8 cellular contexts compared by ENCODE assay signal in the genomic region with DNA sequence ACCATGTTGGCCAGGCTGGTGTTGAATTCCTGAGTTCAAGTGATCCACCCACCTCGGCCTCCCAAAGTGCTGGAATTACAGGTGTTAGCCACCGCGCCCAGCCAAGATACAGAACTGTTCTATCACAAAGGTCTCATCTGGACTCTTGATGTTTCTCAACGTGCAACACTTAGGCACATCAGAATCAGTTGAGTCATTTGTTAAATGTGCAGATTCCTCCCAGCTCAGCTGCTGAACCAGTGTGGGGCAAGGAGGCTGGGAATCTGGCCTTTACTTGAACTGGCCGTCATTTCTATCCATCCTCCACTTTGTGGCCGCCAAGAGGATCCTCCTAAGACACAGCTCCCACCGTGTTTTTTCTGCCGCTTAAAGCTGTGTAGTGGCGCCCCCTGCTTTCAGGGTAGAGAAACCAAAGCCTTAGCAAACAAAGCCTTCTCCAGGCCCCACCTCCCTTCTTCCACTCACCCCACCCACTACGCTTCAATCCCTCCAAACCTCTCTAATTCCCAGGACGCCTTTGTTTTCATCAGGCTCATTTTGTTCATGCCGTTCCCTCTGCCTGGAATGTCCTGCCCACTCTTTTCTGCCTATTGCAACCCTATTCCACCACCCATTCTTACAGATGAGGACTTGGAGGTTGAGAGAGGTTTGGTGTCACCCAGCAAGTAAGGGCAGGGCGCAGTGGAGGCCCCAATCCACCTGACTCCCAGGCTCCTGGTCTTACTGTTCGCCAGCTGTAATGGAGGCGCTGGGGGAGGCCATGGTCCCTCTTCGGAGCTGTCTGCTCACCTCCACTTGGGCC. TPM values are rescaled to one million over a fixed set of nuclear protein-coding genes. Genes with fewer than 3 reads are reported as not detected.
A peak's percentile ranks its signal among the peaks of the same experiment; 100 is the strongest.
DNase-seq lines count a peak whose midpoint lies in the region; ATAC-seq and TF ChIP-seq lines count a peak whose summit lies in the region.

No MANE protein-coding gene starts in this region.

- DNase-seq in COLO668 (lab: John Stamatoyannopoulos, UW; ENCODE audit: unreplicated experiment): peak; percentile 29
- DNase-seq in activated CD4-positive, alpha-beta T cell treated with anti-CD3 and anti-CD28 coated beads, Interleukin-2, amount 10 ng/mL, durations not matched to agents 7 days and 5 days: peak; percentile 29
- DNase-seq in hepatic stellate cell (ENCODE audit: low spot score): peak; percentile 50
- no peak for DNase-seq in suprapubic skin (ENCODE audit: low spot score in 2 of 2)
- no peak for DNase-seq in NCI-H187 (lab: John Stamatoyannopoulos, UW)

- H3K9ac ChIP-seq in HUES48 (ENCODE audit: low read depth, low read length): no peak overlapping the region

- no peaks in the 10 kb centered on the region for H3K4me1 Mint-ChIP-seq in activated CD4-positive, alpha-beta T cell treated with anti-CD3 and anti-CD28 coated beads, Interleukin-2, amount 10 ng/mL, durations not matched to agents 7 days and 5 days

- 86% methylated on average over 16 of the region's 16 CpGs for WGBS in suprapubic skin

- no peak for TF ChIP-seq POLR2A in suprapubic skin (IDR thresholded peaks at IDR 0.05)

- no peak overlapping the region for H3K4me3 Mint-ChIP-seq in activated CD4-positive, alpha-beta T cell treated with anti-CD3 and anti-CD28 coated beads, Interleukin-2, amount 10 ng/mL, durations not matched to agents 7 days and 5 days

- no peak overlapping the region for H3K27ac Mint-ChIP-seq in activated CD4-positive, alpha-beta T cell treated with anti-CD3 and anti-CD28 coated beads, Interleukin-2, amount 10 ng/mL, durations not matched to agents 7 days and 5 days

- no peaks in the 10 kb centered on the region for H3K36me3 ChIP-seq in HUES48 (ENCODE audit: control insufficient read depth, insufficient read depth, low read length)
- no peaks in the 10 kb centered on the region for H3K36me3 ChIP-seq in suprapubic skin

- H3K27me3 ChIP-seq in HUES48 (ENCODE audit: control insufficient read depth, insufficient read depth, low read length) (peaks cover 15% of the 10 kb centered on the region), suprapubic skin (peaks cover 32% of the 10 kb centered on the region)

- peaks cover 22% of the 10 kb centered on the region for H3K27me3 Mint-ChIP-seq in activated CD4-positive, alpha-beta T cell treated with anti-CD3 and anti-CD28 coated beads, Interleukin-2, amount 10 ng/mL, durations not matched to agents 7 days and 5 days

- POLR2A ChIA-PET in activated CD4-positive, alpha-beta T cell treated with anti-CD3 and anti-CD28 coated beads, Interleukin-2, amount 10 ng/mL, durations not matched to agents 7 days and 5 days (lab: Charles Lee): interaction anchor here (0.7 kb wide), 1 partner anchor 85 kb away, joined by 3 read pairs; no protein-coding TSS in a partner anchor

- no peaks in the 10 kb centered on the region for H3K9me3 Mint-ChIP-seq in activated CD4-positive, alpha-beta T cell treated with anti-CD3 and anti-CD28 coated beads, Interleukin-2, amount 10 ng/mL, durations not matched to agents 7 days and 5 days

- no peak for TF ChIP-seq CTCF in suprapubic skin (IDR thresholded peaks at IDR 0.05)

- no peaks in the 10 kb centered on the region for H3K9me3 ChIP-seq in HUES48 (ENCODE audit: control insufficient read depth, insufficient read depth, low read length)
- no peaks in the 10 kb centered on the region for H3K9me3 ChIP-seq in suprapubic skin

- H3K36me3 Mint-ChIP-seq in activated CD4-positive, alpha-beta T cell treated with anti-CD3 and anti-CD28 coated beads, Interleukin-2, amount 10 ng/mL, durations not matched to agents 7 days and 5 days (ENCODE audit: low read depth): no peaks in the 10 kb centered on the region

- CTCF ChIA-PET in activated CD4-positive, alpha-beta T cell treated with anti-CD3 and anti-CD28 coated beads, Interleukin-2, amount 10 ng/mL, durations not matched to agents 7 days and 5 days (lab: Charles Lee): interaction anchor here (0.9 to 1.0 kb wide), 2 partner anchors 42 to 110 kb away, joined by 3 to 4 read pairs; partner anchors contain the start of genes CHPF and TMEM198

- H3K4me1 ChIP-seq in HUES48 (ENCODE audit: control insufficient read depth, insufficient read depth, low read length): peaks cover 6% of the 10 kb centered on the region; the same call in 1 of the 2 replicates
- H3K4me1 ChIP-seq in suprapubic skin: peaks cover 13% of the 10 kb centered on the region

- H3K4me3 ChIP-seq in HUES48 (ENCODE audit: low read depth, low read length) (peak overlapping the region; percentile 32; the same call in 1 of the 2 replicates), suprapubic skin (no peak overlapping the region)

- ATAC-seq in GM21367 (IDR thresholded peaks at IDR 0.05; ENCODE audit: unreplicated experiment): no peak
- no peak for ATAC-seq in GM18909 (IDR thresholded peaks at IDR 0.05; ENCODE audit: poor library complexity, unreplicated experiment)

- TF ChIP-seq EP300 in suprapubic skin (IDR thresholded peaks at IDR 0.05): peak; percentile 93

- no peak overlapping the region for H3K27ac ChIP-seq in HUES48 (ENCODE audit: low read depth, low read length)
- peak overlapping the region; percentile 10 for H3K27ac ChIP-seq in suprapubic skin

RNA-seq across cellular contexts. Expression of gene SPEG, which starts 0.8 kb away (rescaled TPM):
- total RNA-seq in activated CD4-positive, alpha-beta T cell treated with anti-CD3 and anti-CD28 coated beads, Interleukin-2, amount 10 ng/mL, durations not matched to agents 7 days and 5 days: 1 to 10 TPM; 2.0 to 2.6 TPM
- 10 to 100 TPM in 1 of 4 donors, 1 to 10 TPM in 3; 6.5 to 17.2 (median 6.7) TPM for total RNA-seq in suprapubic skin

RNA-seq across cellular contexts. Expression of gene DES, which starts 15.7 kb away (rescaled TPM):
- not detected for total RNA-seq in activated CD4-positive, alpha-beta T cell treated with anti-CD3 and anti-CD28 coated beads, Interleukin-2, amount 10 ng/mL, durations not matched to agents 7 days and 5 days
- 100 to 1,000 TPM in 1 of 4 donors, 10 to 100 TPM in 3; 11.4 to 100 (median 35.6) TPM for total RNA-seq in suprapubic skin

RNA-seq across cellular contexts. Expression of gene DNPEP, which starts 46.2 kb away (rescaled TPM):
- 10 to 100 TPM; 58.8 to 64.9 TPM for total RNA-seq in activated CD4-positive, alpha-beta T cell treated with anti-CD3 and anti-CD28 coated beads, Interleukin-2, amount 10 ng/mL, durations not matched to agents 7 days and 5 days
- 100 to 1,000 TPM in 1 of 4 donors, 10 to 100 TPM in 3; 66.6 to 104 (median 70.5) TPM for total RNA-seq in suprapubic skin

Comparison
In these comparisons a context has a peak if more than half of its experiments do, and no peak if none do; other contexts are left out.
1. DNase-seq: peak in COLO668 (single experiment), activated CD4-positive, alpha-beta T cell treated with anti-CD3 and anti-CD28 coated beads, Interleukin-2, amount 10 ng/mL, durations not matched to agents 7 days and 5 days (single experiment) and hepatic stellate cell (single experiment); none in suprapubic skin (0 of 2) and NCI-H187 (0 of 2).
2. RNA of gene DES, which starts 15.7 kb away (total RNA-seq): 11.4 to 100 TPM in suprapubic skin; not detected in activated CD4-positive, alpha-beta T cell treated with anti-CD3 and anti-CD28 coated beads, Interleukin-2, amount 10 ng/mL, durations not matched to agents 7 days and 5 days; every median in the first group is over 10 times any median in the second.